Comparison of ENCODE assay signal across 35 cellular contexts in the genomic region with DNA sequence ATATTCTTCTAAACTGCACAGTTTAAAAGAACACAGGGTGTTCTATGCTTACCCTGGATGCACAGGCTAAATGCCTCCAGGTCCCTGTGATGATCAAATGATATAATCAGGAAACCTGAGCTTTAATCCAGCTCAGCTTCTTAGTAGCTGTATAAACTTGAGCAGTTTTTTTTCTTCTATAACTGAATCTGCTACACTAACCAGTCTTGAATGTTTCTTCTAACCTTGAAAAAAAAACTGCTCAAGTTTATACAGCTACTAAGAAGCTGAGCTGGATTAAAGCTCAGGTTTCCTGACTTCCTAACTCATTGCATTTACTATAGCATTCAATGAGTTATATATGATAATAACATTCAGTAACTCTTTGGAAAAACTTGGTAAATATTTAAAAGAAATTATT.
"Had no signal": no experiment of that assay in that cellular context is flagged by ENCODE, and none has a peak within 500 bp of the region (broad histone marks: within the 10 kb centered on the region; RNA-seq: fewer than 3 reads in every experiment).

No MANE protein-coding gene starts in this region.

- H3K4me2 ChIP-seq: KMS-11 had no signal

- H3K9me3 ChIP-seq: MG63 had no signal

- H3K27me3 ChIP-seq: MG63 had no signal

- H3K36me3 ChIP-seq: MG63 had no signal

- DNase-seq: Karpas-422, Kasumi-1, MG63, MM.1S, MV-4-11, NCI-H1048, NCI-H1092, NCI-H1092 treated with DMSO at 0.1 percent for 48 hours, NCI-H1105, NCI-H1105 treated with DMSO at 0.1 percent for 48 hours, NCI-H1417, NCI-H1417 treated with DMSO at 0.1 percent for 48 hours, NCI-H1436, NCI-H1436 treated with DMSO at 0.1 percent for 48 hours, NCI-H146, NCI-H1694, NCI-H1694 treated with DMSO at 0.1 percent for 48 hours, NCI-H187, NCI-H187 treated with DMSO at 0.1 percent for 48 hours, NCI-H1930, NCI-H2029, NCI-H2029 treated with DMSO at 0.1 percent for 48 hours, NCI-H2081, NCI-H2081 treated with DMSO at 0.1 percent for 48 hours, NCI-H2107, NCI-H2171, NCI-H2171 treated with DMSO at 0.1 percent for 48 hours, NCI-H2227 treated with DMSO at 0.1 percent for 48 hours, NCI-H226, NCI-H345, NCI-H446, NCI-H446 treated with DMSO at 0.1 percent for 48 hours, NCI-H510A, NCI-H510A treated with DMSO at 0.1 percent for 48 hours had no signal

- H3K27ac ChIP-seq: KMS-11 had no signal

- H3K9ac ChIP-seq: KMS-11 had no signal

- H3K4me3 ChIP-seq: MG63 had no signal
